8 cellular contexts compared by ENCODE assay signal in genomic region chr15:50685976-50686467, GRCh38. TPM values are rescaled to one million over a fixed set of nuclear protein-coding genes. Genes with fewer than 3 reads are reported as not detected.
DNase-seq lines count a peak whose midpoint lies in the region; ATAC-seq, FAIRE-seq and TF ChIP-seq lines count a peak whose summit lies in the region.

No MANE protein-coding gene starts in this region.

- no peaks in the 10 kb centered on the region for H3K4me1 ChIP-seq in SJCRH30
- H3K4me1 ChIP-seq in heart left ventricle = peaks cover 0 to 52% (median 27%) of the 10 kb centered on the region in 12 donors

- peak overlapping the region; percentile 98 for H3K4me3 ChIP-seq in HL-60 (replicated peaks; ENCODE audit: insufficient read depth, low read length)
- peak overlapping the region; percentile 90 for H3K4me3 ChIP-seq in SJCRH30
- H3K4me3 ChIP-seq in heart left ventricle = peak overlapping the region; percentile 64 to 98 (median 78)

- H3K36me3 ChIP-seq in SJCRH30 (0 out of 2 replicates have a peak, but pooled peaks cover 2% of the 10 kb centered on the region), heart left ventricle (peaks cover 0 to 20% (median 11%) of the 10 kb centered on the region in 9 donors)

- H3K9me3 ChIP-seq in SJCRH30 (replicated peaks) = no peaks in the 10 kb centered on the region
- H3K9me3 ChIP-seq in heart left ventricle = no peaks in the 10 kb centered on the region

- H3K36me3 Mint-ChIP-seq in activated naive CD8-positive, alpha-beta T cell = peaks cover 7% of the 10 kb centered on the region
- peaks cover 8% of the 10 kb centered on the region for H3K36me3 Mint-ChIP-seq in progenitor cell of endocrine pancreas (ENCODE audit: insufficient read depth)

- intact Hi-C loops in heart left ventricle (cut with DNase I) = loop anchor here in 6 of 10 donors (1.0 to 10.0 kb wide), 4 partner anchors 79 to 81 kb away; partner anchors contain the start of gene SPPL2A (in 6 of the 6)

- H3K27me3 ChIP-seq in HL-60 (ENCODE audit: insufficient read depth, poor library complexity, severe bottlenecking) = no peaks in the 10 kb centered on the region
- no peaks in the 10 kb centered on the region for H3K27me3 ChIP-seq in SJCRH30
- no peaks in the 10 kb centered on the region for H3K27me3 ChIP-seq in heart left ventricle

- peak; percentile 78 to 86 (median 83) for ATAC-seq in heart left ventricle

- TF ChIP-seq POLR2A in heart left ventricle (IDR thresholded peaks at IDR 0.05) = no peak

- WGBS in heart left ventricle, 4 donors = 0 to 1% (median 0%) methylated on average over 15 to 30 of the region's 30 CpGs

- peak; percentile 22 for DNase-seq in DMS153 (lab: John Stamatoyannopoulos, UW)
- peak; percentile 79 for DNase-seq in GM20000 (ENCODE audit: low spot score)
- peak; percentile 35 to 60 for DNase-seq in HL-60 (ENCODE audit: low read depth in 1 of 2, low spot score in 1 of 2)
- peak; percentile 48 to 56 for DNase-seq in SJCRH30
- peak; percentile 66 to 87 (median 84) for DNase-seq in heart left ventricle
- DNase-seq in progenitor cell of endocrine pancreas (ENCODE audit: low spot score, unreplicated experiment) = peak; percentile 40
- peak; percentile 40 for DNase-seq in urothelium cell line (ENCODE audit: low spot score)

- no peak for FAIRE-seq in urothelium cell line (lab: Jason Lieb, UNC)

- H3K27ac ChIP-seq in HL-60 (replicated peaks) = peak overlapping the region; percentile 93
- peak overlapping the region; percentile 55 for H3K27ac ChIP-seq in SJCRH30
- H3K27ac ChIP-seq in heart left ventricle = peak overlapping the region; percentile 87 to 99 (median 94)

- peak overlapping the region; percentile 99 for H3K27ac Mint-ChIP-seq in activated naive CD8-positive, alpha-beta T cell
- H3K27ac Mint-ChIP-seq in progenitor cell of endocrine pancreas = peak overlapping the region; percentile 100

- H3K27me3 Mint-ChIP-seq in activated naive CD8-positive, alpha-beta T cell = no peaks in the 10 kb centered on the region
- H3K27me3 Mint-ChIP-seq in progenitor cell of endocrine pancreas = no peaks in the 10 kb centered on the region

- no peaks in the 10 kb centered on the region for H3K9me3 Mint-ChIP-seq in activated naive CD8-positive, alpha-beta T cell (ENCODE audit: low read depth)
- H3K9me3 Mint-ChIP-seq in progenitor cell of endocrine pancreas (ENCODE audit: low read depth) = no peaks in the 10 kb centered on the region

- peak overlapping the region; percentile 90 for H3K4me3 Mint-ChIP-seq in activated naive CD8-positive, alpha-beta T cell
- peak overlapping the region; percentile 99 for H3K4me3 Mint-ChIP-seq in progenitor cell of endocrine pancreas (ENCODE audit: low read depth)

- TF ChIP-seq CTCF in GM20000 (IDR thresholded peaks at IDR 0.05; ENCODE audit: extremely low read depth, missing control alignments) (no peak), HL-60 (IDR thresholded peaks at IDR 0.05; ENCODE audit: insufficient read depth, low read length) (no peak), heart left ventricle (IDR thresholded peaks at IDR 0.05) (no peak), progenitor cell of endocrine pancreas (IDR thresholded peaks at IDR 0.05; ENCODE audit: unreplicated experiment) (no peak)

- H3K4me1 Mint-ChIP-seq in activated naive CD8-positive, alpha-beta T cell (ENCODE audit: low read depth) = peaks cover 56% of the 10 kb centered on the region
- H3K4me1 Mint-ChIP-seq in progenitor cell of endocrine pancreas (ENCODE audit: low read depth) = peaks cover 24% of the 10 kb centered on the region

RNA-seq across cellular contexts. Expression of gene TRPM7, which starts 0.6 kb away (rescaled TPM):
- total RNA-seq in SJCRH30 (2014; rRNA removed; shearing (Covaris generic)) = 31.5 and 39.3 TPM in 2 replicates
- total RNA-seq in heart left ventricle = 10 to 100 TPM; 25.8 to 49.3 (median 31.0) TPM
- 10 to 100 TPM; 11.9 to 19.4 TPM for polyA plus RNA-seq in heart left ventricle
- 39.8 and 41.0 TPM in 2 replicates for total RNA-seq in progenitor cell of endocrine pancreas

Comparison
In these comparisons a context has a peak if more than half of its experiments do, and no peak if none do; other contexts are left out.
1. Peak in every context shown above with its lines: DNase-seq, ATAC-seq, H3K4me3 ChIP-seq and H3K27ac ChIP-seq.
2. DNase-seq: peak in every context shown above with its lines; median percentile 84 in heart left ventricle; 79 in GM20000; 52 in SJCRH30; 48 in HL-60; 40 in progenitor cell of endocrine pancreas; 40 in urothelium cell line; 22 in DMS153.